ENCODE assay signal across 16 cellular contexts in the genomic region with DNA sequence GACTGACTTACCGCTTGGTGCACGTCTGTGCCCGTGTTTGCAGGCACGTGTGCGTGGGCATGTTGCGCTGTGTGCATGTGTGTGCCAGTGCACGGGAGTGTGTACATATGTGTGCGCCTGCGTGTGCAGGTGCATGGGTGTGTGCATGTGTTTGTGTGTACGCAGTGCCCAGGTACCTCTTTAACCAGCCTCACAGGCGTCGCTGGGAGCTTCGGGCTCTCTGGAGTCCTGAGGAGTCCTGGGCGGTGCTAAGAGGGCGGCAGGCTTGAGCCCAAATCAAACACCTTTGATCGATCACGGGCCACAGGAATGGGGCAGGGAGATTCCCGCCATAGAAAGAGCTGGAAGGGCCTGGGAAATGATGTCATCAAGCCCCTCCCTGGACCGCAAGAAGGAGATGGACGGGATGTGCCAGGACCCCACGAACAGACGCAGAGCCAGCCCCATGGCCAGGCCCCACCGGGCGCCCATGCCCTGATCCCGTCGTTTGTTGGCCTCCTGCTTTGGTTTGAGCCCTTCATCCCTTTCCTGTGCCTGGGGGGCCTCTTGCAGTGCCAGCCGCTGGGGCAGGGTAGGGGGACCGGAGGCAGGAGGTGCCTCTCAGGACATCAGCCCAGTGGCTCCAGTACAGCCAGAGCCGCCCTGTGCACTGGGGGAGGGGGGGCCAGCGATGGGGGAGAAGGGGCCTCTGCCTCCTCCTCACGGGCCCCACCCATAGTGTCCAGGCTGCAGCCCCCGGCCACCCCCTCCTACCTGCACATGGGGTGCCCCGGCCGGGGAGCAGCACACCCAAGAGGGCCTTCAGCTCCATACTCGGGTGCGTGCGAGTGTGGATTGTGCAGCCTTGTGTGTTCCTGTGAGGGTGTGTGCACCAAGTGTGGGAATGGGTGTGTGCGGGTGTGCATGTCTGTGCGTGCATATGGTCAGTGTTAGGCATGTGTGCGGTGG. TPM values are rescaled to one million over a fixed set of nuclear protein-coding genes. Genes with fewer than 3 reads are reported as not detected.
A peak's percentile ranks its signal among the peaks of the same experiment; 100 is the strongest.
DNase-seq lines count a peak whose midpoint lies in the region; ATAC-seq, FAIRE-seq and TF ChIP-seq lines count a peak whose summit lies in the region.
"Had no signal": no experiment of that assay in that cellular context is flagged by ENCODE, and none has a peak within 500 bp of the region (broad histone marks: within the 10 kb centered on the region; RNA-seq: fewer than 3 reads in every experiment).

No MANE protein-coding gene starts in this region.

- H3K79me1 ChIP-seq in neuronal stem cell (ENCODE audit: low read depth, low read length), result peaks cover 5% of the 10 kb centered on the region

- TF ChIP-seq CTCF in left ventricle myocardium inferior (IDR thresholded peaks at IDR 0.05; ENCODE audit: borderline replicate concordance), result no peak

- no peaks in the 10 kb centered on the region for H3K4me1 Mint-ChIP-seq in activated CD4-positive, alpha-beta T cell treated with anti-CD3 and anti-CD28 coated beads, Interleukin-2, amount 10 ng/mL, durations not matched to agents 24 days and 14 days

- H2BK120ac ChIP-seq in neuronal stem cell (ENCODE audit: low read depth, low read length), result no peak overlapping the region

- no peaks in the 10 kb centered on the region for H3K36me3 ChIP-seq in left ventricle myocardium inferior
- peaks cover 0 to 8% of the 10 kb centered on the region in 2 donors for H3K36me3 ChIP-seq in neuronal stem cell (replicated peaks in 1 of 2; ENCODE audit: control insufficient read depth in 2 of 2, insufficient read depth in 2 of 2, low read length in 2 of 2)

- peak; percentile 69 for DNase-seq in cardiac septum (ENCODE audit: low spot score)
- DNase-seq in left ventricle myocardium inferior, result no peak
- DNase-seq in left lobe of liver (ENCODE audit: low spot score), result no peak
- no peak for DNase-seq in neuronal stem cell (ENCODE audit: low spot score)
- peak; percentile 36 for DNase-seq in ureter (ENCODE audit: low spot score)
- no peak for DNase-seq in effector CD8-positive, alpha-beta T cell (lab: John Stamatoyannopoulos, UW)
- DNase-seq in frontal cortex (ENCODE audit: low spot score in 2 of 2), result no peak
- DNase-seq in activated CD4-positive, alpha-beta T cell treated with anti-CD3 and anti-CD28 coated beads, Interleukin-2, amount 10 ng/mL, durations not matched to agents 24 days and 14 days, result no peak
- DNase-seq: COR-L47, NCI-H1436, NCI-H2081, NCI-H510A treated with DMSO at 0.1 percent for 48 hours had no signal

- H3K14ac ChIP-seq in neuronal stem cell (ENCODE audit: low read length), result peak overlapping the region; percentile 97

- H3K36me3 Mint-ChIP-seq in activated CD4-positive, alpha-beta T cell treated with anti-CD3 and anti-CD28 coated beads, Interleukin-2, amount 10 ng/mL, durations not matched to agents 24 days and 14 days (ENCODE audit: low read depth), result no peaks in the 10 kb centered on the region

- H3K27ac ChIP-seq in left ventricle myocardium inferior (replicated peaks) (no peak overlapping the region), neuronal stem cell (replicated peaks; ENCODE audit: low read length) (no peak overlapping the region)
- H3K27ac ChIP-seq: A549, C4-2B had no signal

- H2BK15ac ChIP-seq in neuronal stem cell (ENCODE audit: low read length), result no peak overlapping the region

- no peak overlapping the region for H4K91ac ChIP-seq in neuronal stem cell (ENCODE audit: low read depth, low read length, poor library complexity)

- no peak overlapping the region for H3K27ac Mint-ChIP-seq in activated CD4-positive, alpha-beta T cell treated with anti-CD3 and anti-CD28 coated beads, Interleukin-2, amount 10 ng/mL, durations not matched to agents 24 days and 14 days

- H3K4me3 ChIP-seq in left ventricle myocardium inferior (no peak overlapping the region), neuronal stem cell (ENCODE audit: low read length in 2 of 2) (peak overlapping the region in 1 of 2 donors; percentile 71)
- H3K4me3 ChIP-seq: A549 had no signal

- H3K9me3 ChIP-seq in left ventricle myocardium inferior (replicated peaks), result no peaks in the 10 kb centered on the region
- H3K9me3 ChIP-seq in neuronal stem cell (replicated peaks in 1 of 2; ENCODE audit: control insufficient read depth in 2 of 2, insufficient read depth in 1 of 2, low read depth in 1 of 2, low read length in 2 of 2), result peaks cover 0 to 2% of the 10 kb centered on the region in 2 donors
- H3K9me3 ChIP-seq: A549 had no signal

- H3K4me3 Mint-ChIP-seq in activated CD4-positive, alpha-beta T cell treated with anti-CD3 and anti-CD28 coated beads, Interleukin-2, amount 10 ng/mL, durations not matched to agents 24 days and 14 days, result no peak overlapping the region

- peak; percentile 17 for ATAC-seq in left lobe of liver
- ATAC-seq: A549, HCT116 had no signal

- H4K8ac ChIP-seq in neuronal stem cell (ENCODE audit: low read depth, low read length), result no peak overlapping the region

- H3K18ac ChIP-seq in neuronal stem cell (ENCODE audit: low read length), result peak overlapping the region; percentile 96

- H3K23ac ChIP-seq in neuronal stem cell (ENCODE audit: low read depth, low read length, poor library complexity), result peak overlapping the region; percentile 85

- H3K27me3 ChIP-seq in left ventricle myocardium inferior (ENCODE audit: low read depth) (peaks cover 95% of the 10 kb centered on the region), neuronal stem cell (ENCODE audit: control insufficient read depth in 3 of 3, insufficient read depth in 3 of 3, low read depth in 1 of 3, low read length in 3 of 3) (peaks cover 0 to 1% (median 0%) of the 10 kb centered on the region in 3 experiments)

- H3K9me3 Mint-ChIP-seq in activated CD4-positive, alpha-beta T cell treated with anti-CD3 and anti-CD28 coated beads, Interleukin-2, amount 10 ng/mL, durations not matched to agents 24 days and 14 days, result peaks cover 3% of the 10 kb centered on the region

- intact Hi-C loops in cardiac septum (cut with DNase I) (no loop called here), left ventricle myocardium inferior (cut with micrococcal nuclease) (no loop called here)
- intact Hi-C loops in activated CD4-positive, alpha-beta T cell treated with anti-CD3 and anti-CD28 coated beads, Interleukin-2, amount 10 ng/mL, durations not matched to agents 24 days and 14 days (cut with micrococcal nuclease), result no loop called here

- no peak overlapping the region for H2BK5ac ChIP-seq in neuronal stem cell (ENCODE audit: low read length)

- peaks cover 6% of the 10 kb centered on the region for H3K27me3 Mint-ChIP-seq in activated CD4-positive, alpha-beta T cell treated with anti-CD3 and anti-CD28 coated beads, Interleukin-2, amount 10 ng/mL, durations not matched to agents 24 days and 14 days

- no peak for FAIRE-seq in frontal cortex (lab: Jason Lieb, UNC)
- FAIRE-seq: A549 had no signal

- no peak overlapping the region for H3K4ac ChIP-seq in neuronal stem cell (ENCODE audit: low read length)

- peak overlapping the region; percentile 22 for H2BK12ac ChIP-seq in neuronal stem cell (ENCODE audit: low read length)

- peak overlapping the region; percentile 46 for H2AK5ac ChIP-seq in neuronal stem cell (ENCODE audit: low read depth, low read length)

- no CpG with 5 or more reads among the region's 40 CpGs for WGBS in neuronal stem cell (ENCODE audit: extremely low coverage in 2 of 2, insufficient read length in 2 of 2, insufficient replicate concordance in 1 of 2), 2 donors

- H3K4me1 ChIP-seq in left ventricle myocardium inferior (peaks cover 9% of the 10 kb centered on the region), neuronal stem cell (ENCODE audit: control insufficient read depth in 2 of 2, insufficient read depth in 1 of 2, low read depth in 1 of 2, low read length in 2 of 2) (peaks cover 10 to 12% of the 10 kb centered on the region in 2 donors)

- no peak overlapping the region for H3K9ac ChIP-seq in neuronal stem cell (ENCODE audit: low read depth, low read length, poor library complexity)

- H2AFZ ChIP-seq in neuronal stem cell (ENCODE audit: low read length), result no peak overlapping the region

- H3K4me2 ChIP-seq in neuronal stem cell (ENCODE audit: insufficient read depth, low read length, poor library complexity, severe bottlenecking), result no peak overlapping the region
- H3K4me2 ChIP-seq: A549 had no signal

RNA-seq across cellular contexts. Expression of a gene that starts 5.8 kb away (rescaled TPM):
- total RNA-seq in cardiac septum, result 0.05 TPM
- total RNA-seq in left ventricle myocardium inferior, result 0.11 TPM
- 8.5 TPM for total RNA-seq in left lobe of liver
- 6.4 TPM for polyA plus RNA-seq in neuronal stem cell (2013, experiment 1 of 2)
- polyA plus RNA-seq in neuronal stem cell (2013, experiment 2 of 2), result 6.1 TPM
- total RNA-seq in ureter, result 2.2 TPM
- total RNA-seq in frontal cortex, result 8.2 TPM
- 0.19 and 0.21 TPM in 2 replicates for total RNA-seq in activated CD4-positive, alpha-beta T cell treated with anti-CD3 and anti-CD28 coated beads, Interleukin-2, amount 10 ng/mL, durations not matched to agents 24 days and 14 days
- total RNA-seq: HT1080 had no signal

Comparison
In these comparisons a context has a peak if more than half of its experiments do, and no peak if none do; other contexts are left out.
1. DNase-seq: peak in cardiac septum (single experiment) and ureter (single experiment); none in left ventricle myocardium inferior (single experiment), left lobe of liver (single experiment), neuronal stem cell (single experiment), effector CD8-positive, alpha-beta T cell (single experiment), frontal cortex (0 of 2) and activated CD4-positive, alpha-beta T cell treated with anti-CD3 and anti-CD28 coated beads, Interleukin-2, amount 10 ng/mL, durations not matched to agents 24 days and 14 days (single experiment).